8 cellular contexts compared by ENCODE assay signal in genomic region chr10:100996678-100997363, GRCh38. TPM values are rescaled to one million over a fixed set of nuclear protein-coding genes. Genes with fewer than 3 reads are reported as not detected.
DNase-seq lines count a peak whose midpoint lies in the region; ATAC-seq and TF ChIP-seq lines count a peak whose summit lies in the region.

No MANE protein-coding gene starts in this region.

- H3K4me1 ChIP-seq in cardiac muscle cell (ENCODE audit: low read depth) = peaks cover 14% of the 10 kb centered on the region

- no peaks in the 10 kb centered on the region for H3K27me3 ChIP-seq in cardiac muscle cell

- intact Hi-C loops in cardiac septum (cut with DNase I) = loop anchor here (5.0 kb wide), 1 partner anchor 65 kb away; the partner anchor contains the start of gene KAZALD1

- H3K27ac ChIP-seq in cardiac muscle cell = peak overlapping the region; percentile 99

- peak in 1 of 2 donors; percentile 74 for DNase-seq in cardiac muscle cell (ENCODE audit: low read depth in 1 of 2, low spot score in 1 of 2)
- DNase-seq in cardiac septum (ENCODE audit: low spot score) = no peak
- peak; percentile 49 for DNase-seq in NCI-H146 treated with DMSO at 0.1 percent for 48 hours (lab: John Stamatoyannopoulos, UW; ENCODE audit: unreplicated experiment)
- DNase-seq in activated T-cell treated with anti-CD3 and anti-CD28 coated beads, Interleukin-2, amount 50 U/mL, for 72 hours = peak; percentile 52 to 55
- no peak for DNase-seq in fibroblast of the aortic adventitia (ENCODE audit: low read depth)
- no peak for DNase-seq in osteocyte (ENCODE audit: extremely low spot score, unreplicated experiment)
- DNase-seq in COLO829 (ENCODE audit: low spot score) = no peak

- no peaks in the 10 kb centered on the region for H3K27me3 Mint-ChIP-seq in activated T-cell treated with anti-CD3 and anti-CD28 coated beads, Interleukin-2, amount 50 U/mL, for 72 hours (ENCODE audit: low read depth)
- H3K27me3 Mint-ChIP-seq in osteocyte (ENCODE audit: unreplicated experiment) = no peaks in the 10 kb centered on the region

- peaks cover 0 to 6% of the 10 kb centered on the region in 2 donors for H3K36me3 Mint-ChIP-seq in activated T-cell treated with anti-CD3 and anti-CD28 coated beads, Interleukin-2, amount 50 U/mL, for 72 hours (ENCODE audit: insufficient read depth in 2 of 2)
- peaks cover 5% of the 10 kb centered on the region for H3K36me3 Mint-ChIP-seq in osteocyte (ENCODE audit: unreplicated experiment)

- H3K4me3 ChIP-seq in cardiac muscle cell = peak overlapping the region; percentile 73
- peak overlapping the region; percentile 86 for H3K4me3 ChIP-seq in fibroblast of the aortic adventitia (ENCODE audit: low read depth, low read length)

- no peak for TF ChIP-seq CTCF in cardiac muscle cell (IDR thresholded peaks at IDR 0.05; ENCODE audit: low read depth, low read length)
- no peak for TF ChIP-seq CTCF in fibroblast of the aortic adventitia (IDR thresholded peaks at IDR 0.05; ENCODE audit: insufficient read depth, low read length)
- no peak for TF ChIP-seq CTCF in osteocyte (IDR thresholded peaks at IDR 0.05)

- no peaks in the 10 kb centered on the region for H3K9me3 ChIP-seq in cardiac muscle cell (ENCODE audit: low read depth)

- peak overlapping the region; percentile 80 to 86 for H3K4me3 Mint-ChIP-seq in activated T-cell treated with anti-CD3 and anti-CD28 coated beads, Interleukin-2, amount 50 U/mL, for 72 hours
- H3K4me3 Mint-ChIP-seq in osteocyte (ENCODE audit: unreplicated experiment) = peak overlapping the region; percentile 82

- peak; percentile 40 to 49 for ATAC-seq in activated T-cell treated with anti-CD3 and anti-CD28 coated beads, Interleukin-2, amount 50 U/mL, for 72 hours (replicated peaks in 1 of 2)
- ATAC-seq in HG03045 (IDR thresholded peaks at IDR 0.05; ENCODE audit: unreplicated experiment) = no peak

- H3K9me3 Mint-ChIP-seq in activated T-cell treated with anti-CD3 and anti-CD28 coated beads, Interleukin-2, amount 50 U/mL, for 72 hours = no peaks in the 10 kb centered on the region
- no peaks in the 10 kb centered on the region for H3K9me3 Mint-ChIP-seq in osteocyte (ENCODE audit: unreplicated experiment)

- H3K27ac Mint-ChIP-seq in activated T-cell treated with anti-CD3 and anti-CD28 coated beads, Interleukin-2, amount 50 U/mL, for 72 hours = peak overlapping the region; percentile 78
- H3K27ac Mint-ChIP-seq in osteocyte (ENCODE audit: unreplicated experiment) = peak overlapping the region; percentile 99

- H3K4me1 Mint-ChIP-seq in activated T-cell treated with anti-CD3 and anti-CD28 coated beads, Interleukin-2, amount 50 U/mL, for 72 hours (ENCODE audit: low read depth) = peaks cover 26% of the 10 kb centered on the region
- peaks cover 31% of the 10 kb centered on the region for H3K4me1 Mint-ChIP-seq in osteocyte (ENCODE audit: unreplicated experiment)

- H3K36me3 ChIP-seq in cardiac muscle cell = no peaks in the 10 kb centered on the region

RNA-seq across cellular contexts. Expression of gene LZTS2, which starts 2.8 kb away (rescaled TPM):
- 156 and 168 TPM in 2 replicates for total RNA-seq in cardiac muscle cell
- 128 and 129 TPM in 2 replicates for polyA plus RNA-seq in cardiac muscle cell
- 47.2 TPM for total RNA-seq in cardiac septum
- total RNA-seq in activated T-cell treated with anti-CD3 and anti-CD28 coated beads, Interleukin-2, amount 50 U/mL, for 72 hours = 10 to 100 TPM; 12.0 to 14.1 TPM
- 91.7 and 175 TPM in 2 replicates for total RNA-seq in fibroblast of the aortic adventitia (ENCODE audit: low replicate concordance)
- total RNA-seq in osteocyte = 69.9 and 72.1 TPM in 2 replicates

RNA-seq across cellular contexts. Expression of gene TWNK, which starts 9.5 kb away (rescaled TPM):
- total RNA-seq in cardiac muscle cell = 6.1 and 7.6 TPM in 2 replicates
- 6.9 and 12.3 TPM in 2 replicates for polyA plus RNA-seq in cardiac muscle cell
- 5.2 TPM for total RNA-seq in cardiac septum
- total RNA-seq in activated T-cell treated with anti-CD3 and anti-CD28 coated beads, Interleukin-2, amount 50 U/mL, for 72 hours = 10 to 100 TPM; 12.0 to 12.3 TPM
- 4.1 and 4.8 TPM in 2 replicates for total RNA-seq in fibroblast of the aortic adventitia (ENCODE audit: low replicate concordance)
- 7.1 and 7.7 TPM in 2 replicates for total RNA-seq in osteocyte

RNA-seq across cellular contexts. Expression of gene MRPL43, which starts 9.5 kb away (rescaled TPM):
- 91.8 and 114 TPM in 2 replicates for total RNA-seq in cardiac muscle cell
- polyA plus RNA-seq in cardiac muscle cell = 128 and 131 TPM in 2 replicates
- 51.7 TPM for total RNA-seq in cardiac septum
- total RNA-seq in activated T-cell treated with anti-CD3 and anti-CD28 coated beads, Interleukin-2, amount 50 U/mL, for 72 hours = 10 to 100 TPM; 38.2 to 41.7 TPM
- total RNA-seq in fibroblast of the aortic adventitia (ENCODE audit: low replicate concordance) = 27.8 and 38.2 TPM in 2 replicates
- 70.5 and 81.6 TPM in 2 replicates for total RNA-seq in osteocyte

RNA-seq across cellular contexts. Expression of gene SEMA4G, which starts 27.5 kb away (rescaled TPM):
- total RNA-seq in cardiac muscle cell = 8.1 and 18.1 TPM in 2 replicates
- polyA plus RNA-seq in cardiac muscle cell = 7.0 and 10.6 TPM in 2 replicates
- total RNA-seq in cardiac septum = 1.0 TPM
- under 1 TPM; 0.53 to 0.79 TPM for total RNA-seq in activated T-cell treated with anti-CD3 and anti-CD28 coated beads, Interleukin-2, amount 50 U/mL, for 72 hours
- total RNA-seq in fibroblast of the aortic adventitia (ENCODE audit: low replicate concordance) = 0.25 and 0.81 TPM in 2 replicates
- total RNA-seq in osteocyte = 6.3 and 7.1 TPM in 2 replicates

RNA-seq across cellular contexts. Expression of gene PDZD7, which starts 34.1 kb away (rescaled TPM):
- total RNA-seq in cardiac muscle cell (1.3 and 4.5 TPM in 2 replicates), cardiac septum (0.40 TPM), fibroblast of the aortic adventitia (ENCODE audit: low replicate concordance) (0.16 and 0.27 TPM in 2 replicates), osteocyte (1.9 and 2.1 TPM in 2 replicates)
- 2.4 and 7.7 TPM in 2 replicates for polyA plus RNA-seq in cardiac muscle cell
- under 1 TPM; 0.12 to 0.44 TPM for total RNA-seq in activated T-cell treated with anti-CD3 and anti-CD28 coated beads, Interleukin-2, amount 50 U/mL, for 72 hours

Comparison
In these comparisons a context has a peak if more than half of its experiments do, and no peak if none do; other contexts are left out.
1. DNase-seq: peak in NCI-H146 treated with DMSO at 0.1 percent for 48 hours (single experiment) and activated T-cell treated with anti-CD3 and anti-CD28 coated beads, Interleukin-2, amount 50 U/mL, for 72 hours (2 of 2); none in cardiac septum (single experiment), fibroblast of the aortic adventitia (single experiment), osteocyte (single experiment) and COLO829 (single experiment).